ENCODE assay signal across 15 cellular contexts in genomic region chr16:75120253-75120652, GRCh38. TPM values are rescaled to one million over a fixed set of nuclear protein-coding genes. Genes with fewer than 3 reads are reported as not detected.
A peak's percentile ranks its signal among the peaks of the same experiment; 100 is the strongest.
DNase-seq lines count a peak whose midpoint lies in the region; ATAC-seq, FAIRE-seq and TF ChIP-seq lines count a peak whose summit lies in the region.
"Had no signal": no experiment of that assay in that cellular context is flagged by ENCODE, and none has a peak within 500 bp of the region (broad histone marks: within the 10 kb centered on the region; RNA-seq: fewer than 3 reads in every experiment).

No MANE protein-coding gene starts in this region.

- intact Hi-C loops in HepG2 (cut with micrococcal nuclease; ENCODE audit: unreplicated experiment): no loop called here

- FAIRE-seq in HepG2 (lab: Jason Lieb, UNC): no peak

- no peak for TF ChIP-seq EP300 in HepG2 (IDR thresholded peaks at IDR 0.05; ENCODE audit: low read depth in 2 of 2, low read length in 2 of 2)
- no peak for TF ChIP-seq EP300 in HepG2 (CRISPR knock-in tag; IDR thresholded peaks at IDR 0.05; ENCODE audit: borderline replicate concordance)

- no peaks in the 10 kb centered on the region for H3F3A ChIP-seq in smooth muscle cell (ENCODE audit: low read depth)

- H2AK5ac ChIP-seq in H9 (ENCODE audit: insufficient read length, low read length): no peak overlapping the region

- H3K36me3 ChIP-seq in HepG2 (replicated peaks in 1 of 2; ENCODE audit: control insufficient read depth in 1 of 2, insufficient read depth in 2 of 2, low read length in 2 of 2): no peaks in the 10 kb centered on the region; a peak in 1 of 5 replicates
- H3K36me3 ChIP-seq in smooth muscle cell (ENCODE audit: low read depth): no peaks in the 10 kb centered on the region

- in situ Hi-C loops in HepG2 (cut with HindIII; ENCODE audit: extremely low pct_ligation_motif_present, low pct_unique_long_range_greater_than_20kb): no loop called here

- H3K27me3 Mint-ChIP-seq in H9 (ENCODE audit: low read depth): peaks cover 2% of the 10 kb centered on the region; the same call in 1 of the 2 replicates
- no peaks in the 10 kb centered on the region for H3K27me3 Mint-ChIP-seq in WTC11 (ENCODE audit: low read depth)

- H3K27ac Mint-ChIP-seq in H9: peak overlapping the region in 2 of 3 experiments; percentile 88 to 94; a peak in 3 of 7 replicates
- H3K27ac Mint-ChIP-seq in WTC11: peak overlapping the region; percentile 82
- H3K27ac Mint-ChIP-seq: CD8-positive, alpha-beta T cell had no signal

- H3K79me2 ChIP-seq in H9 (ENCODE audit: insufficient read depth, low read length) (no peaks in the 10 kb centered on the region), HepG2 (ENCODE audit: insufficient read depth, low read length) (peaks cover 29% of the 10 kb centered on the region), smooth muscle cell (ENCODE audit: low read depth) (no peaks in the 10 kb centered on the region)

- H3K23me2 ChIP-seq in H9 (ENCODE audit: insufficient read length, low read depth, low read length, poor library complexity, severe bottlenecking): no peaks in the 10 kb centered on the region

- no peak for DNase-seq in H9
- DNase-seq in WTC11 (ENCODE audit: low spot score): no peak
- no peak for DNase-seq in HepG2 (ENCODE audit: low spot score)
- DNase-seq in smooth muscle cell (lab: John Stamatoyannopoulos, UW; ENCODE audit: unreplicated experiment): no peak
- no peak for DNase-seq in NCI-H345 (lab: John Stamatoyannopoulos, UW)
- DNase-seq in GM19240 (ENCODE audit: insufficient read length, low spot score): no peak
- DNase-seq: CD8-positive, alpha-beta T cell; DMS53; H7; Karpas-422 had no signal

- H3K4me2 ChIP-seq in H9 (ENCODE audit: insufficient read depth, insufficient read length, low read length): no peak overlapping the region
- peak overlapping the region; percentile 70 for H3K4me2 ChIP-seq in HepG2 (ENCODE audit: low read depth, low read length)
- H3K4me2 ChIP-seq in smooth muscle cell: peak overlapping the region; percentile 78

- TF ChIP-seq RAD21 in HepG2 (CRISPR knock-in tag; IDR thresholded peaks at IDR 0.05): no peak

- H3K9me3 ChIP-seq in H9 (ENCODE audit: control insufficient read depth, low read depth, low read length) (peaks cover 5% of the 10 kb centered on the region), HepG2 (ENCODE audit: low read length) (peaks cover 16% of the 10 kb centered on the region), smooth muscle cell (replicated peaks; ENCODE audit: low read depth) (no peaks in the 10 kb centered on the region)

- H3K79me1 ChIP-seq in H9 (ENCODE audit: insufficient read depth, low read depth, low read length, poor library complexity, severe bottlenecking): no peaks in the 10 kb centered on the region

- H2AFZ ChIP-seq in H9 (ENCODE audit: low read length) (no peak overlapping the region), HepG2 (ENCODE audit: low read length) (no peak overlapping the region), smooth muscle cell (ENCODE audit: low read depth) (peak overlapping the region; percentile 42)

- H3K4me1 ChIP-seq in H9 (ENCODE audit: insufficient read depth, low read length) (peaks cover 2% of the 10 kb centered on the region; the same call in 1 of the 2 replicates), HepG2 (ENCODE audit: insufficient read depth, low read length) (peaks cover 52% of the 10 kb centered on the region), smooth muscle cell (ENCODE audit: low read depth) (peaks cover 18% of the 10 kb centered on the region)

- H3T11ph ChIP-seq in H9 (ENCODE audit: low read length): no peak overlapping the region

- H4K20me1 ChIP-seq in H9 (ENCODE audit: control insufficient read depth, insufficient read depth, insufficient read length) (no peaks in the 10 kb centered on the region), HepG2 (ENCODE audit: insufficient read depth, low read length) (no peaks in the 10 kb centered on the region), smooth muscle cell (ENCODE audit: low read depth) (no peaks in the 10 kb centered on the region)

- H4K91ac ChIP-seq in H9 (ENCODE audit: insufficient read length, low read depth, low read length): no peak overlapping the region

- H3K27ac ChIP-seq in H9 (ENCODE audit: insufficient read length, low read depth, low read length): peak overlapping the region; percentile 57
- H3K27ac ChIP-seq in HepG2 (ENCODE audit: extremely low read length, insufficient read depth, low read length): peak overlapping the region; percentile 66
- no peak overlapping the region for H3K27ac ChIP-seq in smooth muscle cell (ENCODE audit: low read depth)

- H2BK20ac ChIP-seq in H9 (ENCODE audit: low read depth, low read length, poor library complexity, severe bottlenecking): no peak overlapping the region

- CTCF ChIA-PET in WTC11 (lab: Charles Lee): interaction anchor here (1.4 to 5.4 kb wide), 2 partner anchors 10 to 58 kb away, joined by 5 to 36 read pairs; no protein-coding TSS in a partner anchor
- CTCF ChIA-PET in HepG2 (lab: Yijun Ruan, JAX; ENCODE audit: low intra/inter-chr PET ratio, low total read pairs): no interaction called here

- no peak overlapping the region; a peak in 1 of 5 replicates for H3K4me3 Mint-ChIP-seq in H9
- no peak overlapping the region for H3K4me3 Mint-ChIP-seq in WTC11
- H3K4me3 Mint-ChIP-seq: CD14-positive monocyte; CD8-positive, alpha-beta T cell had no signal

- TF ChIP-seq CTCF in H9 (conservative IDR thresholded peaks at IDR 0.05) (no peak), WTC11 (IDR thresholded peaks at IDR 0.05) (no peak), HepG2 (CRISPR knock-in tag; IDR thresholded peaks at IDR 0.05) (no peak), smooth muscle cell (IDR thresholded peaks at IDR 0.05; ENCODE audit: borderline replicate concordance, insufficient read depth, poor library complexity, severe bottlenecking) (no peak)

- no peak overlapping the region for H2BK5ac ChIP-seq in H9 (ENCODE audit: insufficient read length, low read length)

- no peak overlapping the region for H2BK120ac ChIP-seq in H9 (ENCODE audit: low read depth, low read length, poor library complexity, severe bottlenecking)

- no peak overlapping the region for H3K56ac ChIP-seq in H9 (ENCODE audit: insufficient read length, low read depth, low read length)

- no peak overlapping the region for H2BK12ac ChIP-seq in H9 (ENCODE audit: insufficient read length, low read depth, low read length)

- H3K4me3 ChIP-seq in HepG2 (replicated peaks in 1 of 3; ENCODE audit: insufficient read depth in 1 of 3, low read depth in 2 of 3, low read length in 3 of 3): peak overlapping the region; percentile 54 to 57 (median 56); a peak in 5 of 6 replicates
- H3K4me3 ChIP-seq in smooth muscle cell: peak overlapping the region; percentile 42

- H3K27me3 ChIP-seq in H9 (ENCODE audit: insufficient read depth, low read length) (no peaks in the 10 kb centered on the region), HepG2 (ENCODE audit: control insufficient read depth in 1 of 2, insufficient read depth in 2 of 2, low read length in 2 of 2) (no peaks in the 10 kb centered on the region; a peak in 1 of 5 replicates), smooth muscle cell (ENCODE audit: low read depth) (no peaks in the 10 kb centered on the region)

- H3K36me3 Mint-ChIP-seq in H9 (ENCODE audit: insufficient read depth in 1 of 3, low read depth in 3 of 3): peaks cover 11 to 16% (median 13%) of the 10 kb centered on the region in 3 experiments
- peaks cover 15% of the 10 kb centered on the region for H3K36me3 Mint-ChIP-seq in WTC11
- H3K36me3 Mint-ChIP-seq: CD14-positive monocyte had no signal

- H3K9me3 Mint-ChIP-seq in H9: peaks cover 21 to 26% of the 10 kb centered on the region in 2 experiments
- peaks cover 19% of the 10 kb centered on the region for H3K9me3 Mint-ChIP-seq in WTC11

- TF ChIP-seq POLR2A in HepG2 (IDR thresholded peaks at IDR 0.05; ENCODE audit: insufficient read depth in 1 of 2, low read depth in 2 of 2, low read length in 2 of 2): no peak

- H4K8ac ChIP-seq in H9 (replicated peaks; ENCODE audit: insufficient read length, low read depth, low read length): no peak overlapping the region

- no peak overlapping the region for H4K5ac ChIP-seq in H9 (ENCODE audit: insufficient read length, low read depth, low read length)

- H3K4me1 Mint-ChIP-seq in H9: peaks cover 33 to 52% of the 10 kb centered on the region in 2 experiments
- H3K4me1 Mint-ChIP-seq in WTC11: peaks cover 39% of the 10 kb centered on the region

- H3K9ac ChIP-seq in H9 (ENCODE audit: extremely low read depth, insufficient read length, low read length): peak overlapping the region; percentile 31
- peak overlapping the region; percentile 53 for H3K9ac ChIP-seq in HepG2 (ENCODE audit: insufficient read depth, low read depth, low read length)
- no peak overlapping the region for H3K9ac ChIP-seq in smooth muscle cell (ENCODE audit: low read depth)

- H3K14ac ChIP-seq in H9 (ENCODE audit: insufficient read depth, low read length): no peak overlapping the region

- no peak for ATAC-seq in WTC11
- ATAC-seq in HepG2: no peak
- ATAC-seq in GM21737 (IDR thresholded peaks at IDR 0.05; ENCODE audit: unreplicated experiment): no peak
- ATAC-seq in GM19397 (IDR thresholded peaks at IDR 0.05; ENCODE audit: unreplicated experiment): no peak
- ATAC-seq: CD8-positive, alpha-beta T cell had no signal

- WGBS in H9 (ENCODE audit: extremely low coverage, insufficient read length, low lambda C conversion rate): no CpG with 5 or more reads among the region's 4 CpGs
- WGBS in HepG2 (ENCODE audit: low lambda C conversion rate): 60% methylated on average over 4 of the region's 4 CpGs
- WGBS in smooth muscle cell (ENCODE audit: low lambda C conversion rate): 31% methylated on average over 4 of the region's 4 CpGs

- H3K23ac ChIP-seq in H9 (ENCODE audit: insufficient read length, low read depth, low read length): no peak overlapping the region

- no peak overlapping the region for H3K18ac ChIP-seq in H9 (ENCODE audit: insufficient read length, low read depth, low read length)

- H2BK15ac ChIP-seq in H9 (ENCODE audit: low read depth, low read length): no peak overlapping the region

- POLR2A ChIA-PET in WTC11 (lab: Charles Lee): interaction anchor here (0.7 kb wide), 1 partner anchor 116 kb away, joined by 4 read pairs; no protein-coding TSS in a partner anchor
- POLR2A ChIA-PET in HepG2 (lab: Yijun Ruan, JAX): interaction anchor here (1.2 to 2.3 kb wide), 2 partner anchors 9 to 63 kb away, joined by 3 to 9 read pairs; no protein-coding TSS in a partner anchor

- BruUV-seq in HepG2 (replicated peaks; lab: Mats Ljungman, UMichigan): no TSS peak

- H3K4ac ChIP-seq in H9 (ENCODE audit: low read depth, low read length): no peak overlapping the region

RNA-seq across cellular contexts. Expression of gene LDHD, which starts 3.7 kb away (rescaled TPM):
- total RNA-seq in H9 (2021) (14.5 and 14.7 TPM in 2 replicates), WTC11 (2021) (12.3 to 12.6 TPM (median 12.3 TPM) in 3 replicates), HepG2 (2016; rRNA removed; fragmentation: Illumina TruSeq; extraction: Trizol) (9.1 and 9.3 TPM in 2 replicates), smooth muscle cell (0.67 and 0.85 TPM in 2 replicates)
- total RNA-seq in HepG2 (2016; cell fraction: cytosol; rRNA removed; fragmentation: Illumina TruSeq; extraction: Trizol; ENCODE audit: low read depth): 0.62 and 0.71 TPM in 2 replicates
- total RNA-seq in HepG2 (2016; cell fraction: insoluble cytoplasmic fraction; rRNA removed; fragmentation: Illumina TruSeq; extraction: Trizol): 8.4 and 10.2 TPM in 2 replicates
- 1.7 and 2.0 TPM in 2 replicates for total RNA-seq in HepG2 (2016; cell fraction: membrane; rRNA removed; fragmentation: Illumina TruSeq; extraction: Trizol)
- 7.0 and 9.0 TPM in 2 replicates for total RNA-seq in HepG2 (2016; cell fraction: nucleus; rRNA removed; fragmentation: Illumina TruSeq; extraction: Trizol)
- polyA plus RNA-seq in HepG2 (2011; rRNA removed) (9.8 and 12.1 TPM in 2 replicates), smooth muscle cell (1.2 and 1.5 TPM in 2 replicates)
- 7.9 and 13.1 TPM in 2 replicates for polyA plus RNA-seq in HepG2 (2011; cell fraction: cytosol; rRNA removed)
- 32.0 and 36.9 TPM in 2 replicates for polyA plus RNA-seq in HepG2 (2011; cell fraction: nucleus; rRNA removed)
- 5.5 and 7.8 TPM in 2 replicates for polyA plus RNA-seq in HepG2 (2012)
- polyA plus RNA-seq in HepG2 (2016; cell fraction: cytosol; fragmentation: Illumina TruSeq; extraction: Trizol; ENCODE audit: low read depth): 0.62 and 0.71 TPM in 2 replicates
- 7.5 and 8.7 TPM in 2 replicates for polyA plus RNA-seq in HepG2 (2016; cell fraction: insoluble cytoplasmic fraction; fragmentation: Illumina TruSeq; extraction: Trizol; ENCODE audit: low read depth)
- polyA plus RNA-seq in HepG2 (2016; cell fraction: membrane; fragmentation: Illumina TruSeq; extraction: Trizol; ENCODE audit: low read depth): 1.4 and 1.6 TPM in 2 replicates
- polyA plus RNA-seq in HepG2 (2016; cell fraction: nucleus; fragmentation: Illumina TruSeq; extraction: Trizol; ENCODE audit: insufficient read depth, low read depth): 12.5 and 13.2 TPM in 2 replicates
- polyA minus RNA-seq in HepG2 (2011; rRNA and poly(A)+ RNA removed; ENCODE audit: low replicate concordance): 0.56 and 16.0 TPM in 2 replicates
- 5.1 and 5.6 TPM in 2 replicates for polyA minus RNA-seq in HepG2 (2011; cell fraction: cytosol; rRNA and poly(A)+ RNA removed)
- 11.2 and 12.2 TPM in 2 replicates for polyA minus RNA-seq in HepG2 (2011; cell fraction: nucleus; rRNA and poly(A)+ RNA removed)
- total RNA-seq: A673; CD8-positive, alpha-beta T cell; HT1080 had no signal

RNA-seq across cellular contexts. Expression of gene ZFP1, which starts 28.1 kb away (rescaled TPM):
- 13.7 and 15.3 TPM in 2 replicates for total RNA-seq in H9 (2021)
- 9.7 to 11.7 TPM (median 10.3 TPM) in 3 replicates for total RNA-seq in WTC11 (2021)
- total RNA-seq in HepG2 (2016; rRNA removed; fragmentation: Illumina TruSeq; extraction: Trizol): 14.0 and 18.8 TPM in 2 replicates
- 2.3 TPM in 2 replicates for total RNA-seq in HepG2 (2016; cell fraction: cytosol; rRNA removed; fragmentation: Illumina TruSeq; extraction: Trizol; ENCODE audit: low read depth)
- 13.8 and 20.4 TPM in 2 replicates for total RNA-seq in HepG2 (2016; cell fraction: insoluble cytoplasmic fraction; rRNA removed; fragmentation: Illumina TruSeq; extraction: Trizol)
- total RNA-seq in HepG2 (2016; cell fraction: membrane; rRNA removed; fragmentation: Illumina TruSeq; extraction: Trizol): 8.4 and 9.4 TPM in 2 replicates
- 13.2 and 13.5 TPM in 2 replicates for total RNA-seq in HepG2 (2016; cell fraction: nucleus; rRNA removed; fragmentation: Illumina TruSeq; extraction: Trizol)
- polyA plus RNA-seq in HepG2 (2011; rRNA removed): 6.6 and 8.3 TPM in 2 replicates
- polyA plus RNA-seq in HepG2 (2011; cell fraction: cytosol; rRNA removed): 3.6 and 6.5 TPM in 2 replicates
- polyA plus RNA-seq in HepG2 (2011; cell fraction: nucleus; rRNA removed): 4.8 TPM in 2 replicates
- 9.9 and 11.6 TPM in 2 replicates for polyA plus RNA-seq in HepG2 (2012)
- 0.85 and 1.1 TPM in 2 replicates for polyA plus RNA-seq in HepG2 (2016; cell fraction: cytosol; fragmentation: Illumina TruSeq; extraction: Trizol; ENCODE audit: low read depth)
- polyA plus RNA-seq in HepG2 (2016; cell fraction: insoluble cytoplasmic fraction; fragmentation: Illumina TruSeq; extraction: Trizol; ENCODE audit: low read depth): 14.9 and 16.4 TPM in 2 replicates
- polyA plus RNA-seq in HepG2 (2016; cell fraction: membrane; fragmentation: Illumina TruSeq; extraction: Trizol; ENCODE audit: low read depth): 3.1 and 3.8 TPM in 2 replicates
- polyA plus RNA-seq in HepG2 (2016; cell fraction: nucleus; fragmentation: Illumina TruSeq; extraction: Trizol; ENCODE audit: insufficient read depth, low read depth): 13.5 and 13.6 TPM in 2 replicates
- 9.0 and 12.5 TPM in 2 replicates for polyA minus RNA-seq in HepG2 (2011; rRNA and poly(A)+ RNA removed; ENCODE audit: low replicate concordance)
- 14.7 and 14.8 TPM in 2 replicates for polyA minus RNA-seq in HepG2 (2011; cell fraction: cytosol; rRNA and poly(A)+ RNA removed)
- 12.1 and 16.3 TPM in 2 replicates for polyA minus RNA-seq in HepG2 (2011; cell fraction: nucleus; rRNA and poly(A)+ RNA removed)
- total RNA-seq in smooth muscle cell: 15.0 and 29.0 TPM in 2 replicates
- 12.5 and 12.6 TPM in 2 replicates for polyA plus RNA-seq in smooth muscle cell
